8 cellular contexts compared by ENCODE assay signal in the genomic region with DNA sequence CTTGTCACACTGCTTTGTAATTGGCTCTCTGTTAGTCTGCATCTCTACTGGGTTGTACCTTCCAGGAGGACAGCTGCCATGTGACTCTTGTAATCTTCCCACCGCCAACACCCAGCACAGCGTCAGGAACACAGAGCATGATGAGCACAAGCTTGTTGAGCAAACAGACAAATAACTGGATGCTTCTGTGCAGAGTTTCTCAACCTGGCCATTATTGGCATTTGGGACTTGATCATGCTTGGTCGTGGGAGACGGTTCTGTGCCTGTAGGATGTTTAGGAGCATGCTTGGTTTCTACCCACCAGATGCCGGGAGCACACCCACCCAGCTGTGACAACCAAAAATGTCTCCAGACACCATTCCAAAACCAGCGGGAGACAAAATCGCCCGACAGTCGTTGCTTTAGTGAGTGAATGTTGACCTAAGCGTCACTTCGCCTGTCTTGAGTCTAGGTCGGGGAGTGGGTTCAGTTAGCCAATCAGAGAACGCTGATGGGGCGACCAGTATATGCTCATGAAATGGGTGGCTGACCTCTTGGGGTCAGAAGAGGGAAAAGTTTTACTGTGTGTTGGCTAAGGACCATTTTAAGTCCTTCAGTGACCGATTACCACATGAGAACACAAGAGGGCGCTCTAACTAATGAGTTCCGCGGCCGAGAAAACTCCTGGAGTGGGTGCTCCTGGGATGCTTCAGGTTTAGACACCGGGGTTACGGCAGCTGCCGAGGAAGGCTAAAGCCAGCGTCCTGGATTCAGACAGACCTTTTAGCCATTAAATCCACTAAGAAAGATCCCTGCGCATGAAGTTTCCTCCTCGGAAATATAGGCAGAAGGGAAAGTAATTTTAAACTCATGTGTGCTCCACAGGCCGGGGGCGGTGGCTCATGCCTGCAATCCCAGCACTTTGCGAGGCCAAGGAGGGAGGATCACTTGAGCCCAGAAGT. TPM values are rescaled to one million over a fixed set of nuclear protein-coding genes. Genes with fewer than 3 reads are reported as not detected.
DNase-seq lines count a peak whose midpoint lies in the region; ATAC-seq and TF ChIP-seq lines count a peak whose summit lies in the region.

No MANE protein-coding gene starts in this region.

- 36 to 43% (median 41%) methylated on average over 28 of the region's 28 CpGs for WGBS in heart left ventricle, 4 donors

- peaks cover 45% of the 10 kb centered on the region for H3K4me1 Mint-ChIP-seq in activated naive CD8-positive, alpha-beta T cell (ENCODE audit: low read depth)

- peaks cover 0 to 32% (median 18%) of the 10 kb centered on the region in 9 donors for H3K36me3 ChIP-seq in heart left ventricle
- no peaks in the 10 kb centered on the region for H3K36me3 ChIP-seq in rectal smooth muscle tissue (ENCODE audit: control insufficient read depth, insufficient read depth, low read length)

- H3K27ac ChIP-seq in heart left ventricle, result peak overlapping the region in 10 of 12 donors; percentile 2 to 63 (median 36)
- H3K27ac ChIP-seq in rectal smooth muscle tissue (ENCODE audit: low read depth, low read length), result no peak overlapping the region

- no peak overlapping the region for H3K9ac ChIP-seq in rectal smooth muscle tissue (ENCODE audit: low read length)

- peaks cover 0 to 4% (median 0%) of the 10 kb centered on the region in 12 donors for H3K9me3 ChIP-seq in heart left ventricle

- intact Hi-C loops in heart left ventricle (cut with DNase I), result loop anchor here in 8 of 10 donors (1.0 to 5.0 kb wide), 6 partner anchors 26 to 98 kb away; no protein-coding TSS in a partner anchor

- no peaks in the 10 kb centered on the region for H3K27me3 ChIP-seq in heart left ventricle
- no peaks in the 10 kb centered on the region for H3K27me3 ChIP-seq in rectal smooth muscle tissue (ENCODE audit: control insufficient read depth, insufficient read depth, low read length)

- no peaks in the 10 kb centered on the region for H3K9me3 Mint-ChIP-seq in activated naive CD8-positive, alpha-beta T cell (ENCODE audit: low read depth)

- ATAC-seq in SK-N-SH treated with all-trans-retinoic acid at 6 μM for 48 hours (peak; percentile 94), heart left ventricle (peak; percentile 44 to 86 (median 74)), HG03571 (IDR thresholded peaks at IDR 0.05; ENCODE audit: unreplicated experiment) (no peak), HG03521 (IDR thresholded peaks at IDR 0.05; ENCODE audit: unreplicated experiment) (no peak)

- TF ChIP-seq CTCF in heart left ventricle (IDR thresholded peaks at IDR 0.05), result peak; percentile 69 to 83 (median 77)

- peak overlapping the region in 1 of 12 donors; percentile 1 for H3K4me3 ChIP-seq in heart left ventricle
- H3K4me3 ChIP-seq in rectal smooth muscle tissue (ENCODE audit: low read length), result peak overlapping the region; percentile 29

- peak overlapping the region; percentile 59 for H3K27ac Mint-ChIP-seq in activated naive CD8-positive, alpha-beta T cell

- H3K27me3 Mint-ChIP-seq in activated naive CD8-positive, alpha-beta T cell, result no peaks in the 10 kb centered on the region

- no peak overlapping the region for H3K4me3 Mint-ChIP-seq in activated naive CD8-positive, alpha-beta T cell

- peaks cover 0 to 60% (median 19%) of the 10 kb centered on the region in 12 donors for H3K4me1 ChIP-seq in heart left ventricle
- no peaks in the 10 kb centered on the region for H3K4me1 ChIP-seq in rectal smooth muscle tissue (ENCODE audit: control insufficient read depth, insufficient read depth, low read length)

- TF ChIP-seq POLR2A in heart left ventricle (IDR thresholded peaks at IDR 0.05), result no peak

- H3K36me3 Mint-ChIP-seq in activated naive CD8-positive, alpha-beta T cell, result peaks cover 8% of the 10 kb centered on the region

- peak; percentile 88 for DNase-seq in GM03348 (ENCODE audit: low spot score)
- DNase-seq in NCI-H1092 treated with DMSO at 0.1 percent for 48 hours (lab: John Stamatoyannopoulos, UW), result peak; percentile 80
- peak in 4 of 5 donors; percentile 59 to 78 (median 70) for DNase-seq in heart left ventricle

TF ChIP-seq in SK-N-SH treated with all-trans-retinoic acid at 6 μM for 48 hours, 23 proteins besides CTCF, POLR2A, EP300 and RAD21 (continues in another document):
- no peak for TF ChIP-seq PPARA (CRISPR knock-in tag; IDR thresholded peaks at IDR 0.05; ENCODE audit: borderline replicate concordance)
- no peak for TF ChIP-seq SNAI2 (CRISPR knock-in tag; IDR thresholded peaks at IDR 0.05)
- TF ChIP-seq TCF4 (CRISPR knock-in tag; IDR thresholded peaks at IDR 0.05; ENCODE audit: borderline replicate concordance), result no peak
- TF ChIP-seq, protein P1, sequence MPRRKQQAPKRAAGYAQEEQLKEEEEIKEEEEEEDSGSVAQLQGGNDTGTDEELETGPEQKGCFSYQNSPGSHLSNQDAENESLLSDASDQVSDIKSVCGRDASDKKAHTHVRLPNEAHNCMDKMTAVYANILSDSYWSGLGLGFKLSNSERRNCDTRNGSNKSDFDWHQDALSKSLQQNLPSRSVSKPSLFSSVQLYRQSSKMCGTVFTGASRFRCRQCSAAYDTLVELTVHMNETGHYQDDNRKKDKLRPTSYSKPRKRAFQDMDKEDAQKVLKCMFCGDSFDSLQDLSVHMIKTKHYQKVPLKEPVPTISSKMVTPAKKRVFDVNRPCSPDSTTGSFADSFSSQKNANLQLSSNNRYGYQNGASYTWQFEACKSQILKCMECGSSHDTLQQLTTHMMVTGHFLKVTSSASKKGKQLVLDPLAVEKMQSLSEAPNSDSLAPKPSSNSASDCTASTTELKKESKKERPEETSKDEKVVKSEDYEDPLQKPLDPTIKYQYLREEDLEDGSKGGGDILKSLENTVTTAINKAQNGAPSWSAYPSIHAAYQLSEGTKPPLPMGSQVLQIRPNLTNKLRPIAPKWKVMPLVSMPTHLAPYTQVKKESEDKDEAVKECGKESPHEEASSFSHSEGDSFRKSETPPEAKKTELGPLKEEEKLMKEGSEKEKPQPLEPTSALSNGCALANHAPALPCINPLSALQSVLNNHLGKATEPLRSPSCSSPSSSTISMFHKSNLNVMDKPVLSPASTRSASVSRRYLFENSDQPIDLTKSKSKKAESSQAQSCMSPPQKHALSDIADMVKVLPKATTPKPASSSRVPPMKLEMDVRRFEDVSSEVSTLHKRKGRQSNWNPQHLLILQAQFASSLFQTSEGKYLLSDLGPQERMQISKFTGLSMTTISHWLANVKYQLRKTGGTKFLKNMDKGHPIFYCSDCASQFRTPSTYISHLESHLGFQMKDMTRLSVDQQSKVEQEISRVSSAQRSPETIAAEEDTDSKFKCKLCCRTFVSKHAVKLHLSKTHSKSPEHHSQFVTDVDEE (CRISPR knock-in tag; IDR thresholded peaks at IDR 0.05), result no peak
- no peak for TF ChIP-seq ZFP30 (CRISPR knock-in tag; IDR thresholded peaks at IDR 0.05)
- TF ChIP-seq RARB (CRISPR knock-in tag; IDR thresholded peaks at IDR 0.05), result no peak
- TF ChIP-seq TOX (CRISPR knock-in tag; IDR thresholded peaks at IDR 0.05; ENCODE audit: borderline replicate concordance), result no peak
- TF ChIP-seq, protein P2, sequence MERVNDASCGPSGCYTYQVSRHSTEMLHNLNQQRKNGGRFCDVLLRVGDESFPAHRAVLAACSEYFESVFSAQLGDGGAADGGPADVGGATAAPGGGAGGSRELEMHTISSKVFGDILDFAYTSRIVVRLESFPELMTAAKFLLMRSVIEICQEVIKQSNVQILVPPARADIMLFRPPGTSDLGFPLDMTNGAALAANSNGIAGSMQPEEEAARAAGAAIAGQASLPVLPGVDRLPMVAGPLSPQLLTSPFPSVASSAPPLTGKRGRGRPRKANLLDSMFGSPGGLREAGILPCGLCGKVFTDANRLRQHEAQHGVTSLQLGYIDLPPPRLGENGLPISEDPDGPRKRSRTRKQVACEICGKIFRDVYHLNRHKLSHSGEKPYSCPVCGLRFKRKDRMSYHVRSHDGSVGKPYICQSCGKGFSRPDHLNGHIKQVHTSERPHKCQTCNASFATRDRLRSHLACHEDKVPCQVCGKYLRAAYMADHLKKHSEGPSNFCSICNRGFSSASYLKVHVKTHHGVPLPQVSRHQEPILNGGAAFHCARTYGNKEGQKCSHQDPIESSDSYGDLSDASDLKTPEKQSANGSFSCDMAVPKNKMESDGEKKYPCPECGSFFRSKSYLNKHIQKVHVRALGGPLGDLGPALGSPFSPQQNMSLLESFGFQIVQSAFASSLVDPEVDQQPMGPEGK (CRISPR knock-in tag; IDR thresholded peaks at IDR 0.05; ENCODE audit: borderline replicate concordance), result no peak
- no peak for TF ChIP-seq ISL1 (CRISPR knock-in tag; IDR thresholded peaks at IDR 0.05)
- TF ChIP-seq, protein P3, sequence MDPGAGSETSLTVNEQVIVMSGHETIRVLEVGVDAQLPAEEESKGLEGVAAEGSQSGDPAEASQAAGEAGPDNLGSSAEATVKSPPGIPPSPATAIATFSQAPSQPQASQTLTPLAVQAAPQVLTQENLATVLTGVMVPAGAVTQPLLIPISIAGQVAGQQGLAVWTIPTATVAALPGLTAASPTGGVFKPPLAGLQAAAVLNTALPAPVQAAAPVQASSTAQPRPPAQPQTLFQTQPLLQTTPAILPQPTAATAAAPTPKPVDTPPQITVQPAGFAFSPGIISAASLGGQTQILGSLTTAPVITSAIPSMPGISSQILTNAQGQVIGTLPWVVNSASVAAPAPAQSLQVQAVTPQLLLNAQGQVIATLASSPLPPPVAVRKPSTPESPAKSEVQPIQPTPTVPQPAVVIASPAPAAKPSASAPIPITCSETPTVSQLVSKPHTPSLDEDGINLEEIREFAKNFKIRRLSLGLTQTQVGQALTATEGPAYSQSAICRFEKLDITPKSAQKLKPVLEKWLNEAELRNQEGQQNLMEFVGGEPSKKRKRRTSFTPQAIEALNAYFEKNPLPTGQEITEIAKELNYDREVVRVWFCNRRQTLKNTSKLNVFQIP (CRISPR knock-in tag; IDR thresholded peaks at IDR 0.05; ENCODE audit: borderline replicate concordance, low read depth), result no peak
- no peak for TF ChIP-seq ZFP3 (CRISPR knock-in tag; IDR thresholded peaks at IDR 0.05)
- no peak for TF ChIP-seq GLIS3 (CRISPR knock-in tag; IDR thresholded peaks at IDR 0.05)
- TF ChIP-seq, protein P4, sequence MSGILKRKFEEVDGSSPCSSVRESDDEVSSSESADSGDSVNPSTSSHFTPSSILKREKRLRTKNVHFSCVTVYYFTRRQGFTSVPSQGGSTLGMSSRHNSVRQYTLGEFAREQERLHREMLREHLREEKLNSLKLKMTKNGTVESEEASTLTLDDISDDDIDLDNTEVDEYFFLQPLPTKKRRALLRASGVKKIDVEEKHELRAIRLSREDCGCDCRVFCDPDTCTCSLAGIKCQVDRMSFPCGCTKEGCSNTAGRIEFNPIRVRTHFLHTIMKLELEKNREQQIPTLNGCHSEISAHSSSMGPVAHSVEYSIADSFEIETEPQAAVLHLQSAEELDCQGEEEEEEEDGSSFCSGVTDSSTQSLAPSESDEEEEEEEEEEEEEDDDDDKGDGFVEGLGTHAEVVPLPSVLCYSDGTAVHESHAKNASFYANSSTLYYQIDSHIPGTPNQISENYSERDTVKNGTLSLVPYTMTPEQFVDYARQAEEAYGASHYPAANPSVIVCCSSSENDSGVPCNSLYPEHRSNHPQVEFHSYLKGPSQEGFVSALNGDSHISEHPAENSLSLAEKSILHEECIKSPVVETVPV (CRISPR knock-in tag; IDR thresholded peaks at IDR 0.05), result no peak

RNA-seq across cellular contexts. Expression of a gene that starts 57.8 kb away (rescaled TPM):
- total RNA-seq in heart left ventricle, result 10 to 100 TPM; 42.2 to 55.8 (median 51.1) TPM
- polyA plus RNA-seq in heart left ventricle, result 10 to 100 TPM; 16.8 to 49.1 TPM

Comparison
In these comparisons a context has a peak if more than half of its experiments do, and no peak if none do; other contexts are left out.
1. ATAC-seq: peak in SK-N-SH treated with all-trans-retinoic acid at 6 μM for 48 hours (single experiment) and heart left ventricle (4 of 4); none in HG03571 (single experiment) and HG03521 (single experiment).
2. Peak in every context shown above with its lines, with median percentiles within 50 percentile points of each other: DNase-seq.